Comparison of ENCODE assay signal across 8 cellular contexts in genomic region chr20:50509923-50510705, GRCh38. TPM values are rescaled to one million over a fixed set of nuclear protein-coding genes. Genes with fewer than 3 reads are reported as not detected.
A peak's percentile ranks its signal among the peaks of the same experiment; 100 is the strongest.
DNase-seq lines count a peak whose midpoint lies in the region; TF ChIP-seq lines count a peak whose summit lies in the region.

Gene PTPN1, plus strand, starts transcription at chr20:50510383. Its CDS starts 145 bp downstream, at chr20:50510528.

- no peak within 1 kb of the TSS for H4K91ac ChIP-seq in H9 (ENCODE audit: insufficient read length, low read depth, low read length)

- H3K56ac ChIP-seq in H9 (ENCODE audit: insufficient read length, low read depth, low read length), result no peak within 1 kb of the TSS

- H3K18ac ChIP-seq in H9 (ENCODE audit: insufficient read length, low read depth, low read length), result peak within 1 kb of the TSS; percentile 64

- H3K4me2 ChIP-seq in H9 (ENCODE audit: insufficient read depth, insufficient read length, low read length) (peak within 1 kb of the TSS; percentile 100), MM.1S (ENCODE audit: low read depth, low read length) (peak within 1 kb of the TSS; percentile 95), neural cell (ENCODE audit: low read length) (peak within 1 kb of the TSS; percentile 92)

- H3K27ac ChIP-seq in H9 (ENCODE audit: insufficient read length, low read depth, low read length) (no peak within 1 kb of the TSS), MM.1S (ENCODE audit: low read length) (peak within 1 kb of the TSS; percentile 52; the same call in 1 of the 2 replicates), neural cell (ENCODE audit: low read length) (peak within 1 kb of the TSS; percentile 93), stomach (peak within 1 kb of the TSS; percentile 87 to 98 (median 93))

- peaks cover 3% of the 10 kb centered on the region; the same call in 1 of the 2 replicates for H3F3A ChIP-seq in MM.1S (ENCODE audit: insufficient read depth, low read length)
- no peaks in the 10 kb centered on the region for H3F3A ChIP-seq in neural cell (ENCODE audit: insufficient read depth, low read length, poor library complexity, severe bottlenecking)

- intact Hi-C loops in stomach (cut with DNase I; ENCODE audit: low total_unique reads), result loop anchor here (10.0 kb wide), 1 partner anchor 65 kb away; no protein-coding TSS in a partner anchor

- no peaks in the 10 kb centered on the region for H3K36me3 Mint-ChIP-seq in H9 (ENCODE audit: insufficient read depth in 1 of 3, low read depth in 3 of 3)

- no peak within 1 kb of the TSS for H4K8ac ChIP-seq in H9 (replicated peaks; ENCODE audit: insufficient read length, low read depth, low read length)

- no peak within 1 kb of the TSS for H2BK5ac ChIP-seq in H9 (ENCODE audit: insufficient read length, low read length)

- no peak within 1 kb of the TSS for H4K5ac ChIP-seq in H9 (ENCODE audit: insufficient read length, low read depth, low read length)

- H3K9ac ChIP-seq in ES-I3 (ENCODE audit: low read depth, low read length), result peak within 1 kb of the TSS; percentile 85
- peak within 1 kb of the TSS; percentile 88 for H3K9ac ChIP-seq in H9 (ENCODE audit: extremely low read depth, insufficient read length, low read length)
- peak within 1 kb of the TSS; percentile 89 for H3K9ac ChIP-seq in MM.1S (ENCODE audit: low read length)
- H3K9ac ChIP-seq in neural cell (ENCODE audit: low read length), result peak within 1 kb of the TSS; percentile 92

- H3K27me3 ChIP-seq in H9 (ENCODE audit: insufficient read depth, low read length) (no peaks in the 10 kb centered on the region), MM.1S (replicated peaks; ENCODE audit: insufficient read depth, low read length) (no peaks in the 10 kb centered on the region), neural cell (ENCODE audit: insufficient read depth, low read depth, low read length) (no peaks in the 10 kb centered on the region), stomach (no peaks in the 10 kb centered on the region)

- no peaks in the 10 kb centered on the region for H3K9me2 ChIP-seq in MM.1S (replicated peaks; ENCODE audit: insufficient read depth, low read length)
- H3K9me2 ChIP-seq in neural cell (ENCODE audit: insufficient read depth, low read length), result no peaks in the 10 kb centered on the region

- TF ChIP-seq CTCF in H9 (conservative IDR thresholded peaks at IDR 0.05) (no peak), MM.1S (IDR thresholded peaks at IDR 0.05; ENCODE audit: low read length) (no peak), neural cell (IDR thresholded peaks at IDR 0.05; ENCODE audit: poor library complexity, severe bottlenecking) (peak; percentile 47), stomach (IDR thresholded peaks at IDR 0.05) (peak in 1 of 7 experiments; percentile 36)

- H2BK15ac ChIP-seq in H9 (ENCODE audit: low read depth, low read length), result no peak within 1 kb of the TSS

- H3K4me3 ChIP-seq in MM.1S (ENCODE audit: low read length) (peak within 1 kb of the TSS; percentile 94), neural cell (ENCODE audit: low read length) (peak within 1 kb of the TSS; percentile 72), stomach (peak within 1 kb of the TSS; percentile 78 to 99 (median 93))

- no peak within 1 kb of the TSS for H2BK120ac ChIP-seq in H9 (ENCODE audit: low read depth, low read length, poor library complexity, severe bottlenecking)

- H3K79me2 ChIP-seq in H9 (ENCODE audit: insufficient read depth, low read length) (peaks cover 15% of the 10 kb centered on the region; the same call in 1 of the 2 replicates), MM.1S (ENCODE audit: low read length) (peaks cover 50% of the 10 kb centered on the region), neural cell (replicated peaks; ENCODE audit: insufficient read depth, low read length) (peaks cover 44% of the 10 kb centered on the region)

- peak within 1 kb of the TSS; percentile 82 to 97 (median 90); a peak in 6 of 7 replicates for H3K27ac Mint-ChIP-seq in H9

- H4K20me1 ChIP-seq in H9 (ENCODE audit: control insufficient read depth, insufficient read depth, insufficient read length) (no peaks in the 10 kb centered on the region), MM.1S (ENCODE audit: insufficient read depth, low read length) (no peaks in the 10 kb centered on the region), neural cell (ENCODE audit: insufficient read depth) (peaks cover 8% of the 10 kb centered on the region)

- no peak within 1 kb of the TSS for H2AK5ac ChIP-seq in H9 (ENCODE audit: insufficient read length, low read length)

- H3K9me3 Mint-ChIP-seq in H9, result no peaks in the 10 kb centered on the region

- H2BK12ac ChIP-seq in H9 (ENCODE audit: insufficient read length, low read depth, low read length), result no peak within 1 kb of the TSS

- no peak within 1 kb of the TSS for H2AFZ ChIP-seq in H9 (ENCODE audit: low read length)
- H2AFZ ChIP-seq in MM.1S (ENCODE audit: low read length), result peak within 1 kb of the TSS; percentile 95
- peak within 1 kb of the TSS; percentile 49 for H2AFZ ChIP-seq in neural cell (ENCODE audit: low read depth, low read length)

- H3K4me1 ChIP-seq in ES-I3 (ENCODE audit: insufficient read depth, low read length) (peaks cover 23% of the 10 kb centered on the region), H9 (ENCODE audit: insufficient read depth, low read length) (no peaks in the 10 kb centered on the region), MM.1S (ENCODE audit: low read length) (peaks cover 26% of the 10 kb centered on the region), stomach (peaks cover 37 to 51% (median 42%) of the 10 kb centered on the region in 4 donors)

- no peaks in the 10 kb centered on the region for H3K79me1 ChIP-seq in H9 (ENCODE audit: insufficient read depth, low read depth, low read length, poor library complexity, severe bottlenecking)

- peak within 1 kb of the TSS; percentile 82 for H3K14ac ChIP-seq in H9 (ENCODE audit: insufficient read depth, low read length)

- H3K36me3 ChIP-seq in ES-I3 (ENCODE audit: insufficient read depth, low read length), result no peaks in the 10 kb centered on the region
- H3K36me3 ChIP-seq in MM.1S (replicated peaks; ENCODE audit: insufficient read depth, low read length), result no peaks in the 10 kb centered on the region
- H3K36me3 ChIP-seq in neural cell (ENCODE audit: insufficient read depth, low read length), result no peaks in the 10 kb centered on the region
- H3K36me3 ChIP-seq in stomach, result no peaks in the 10 kb centered on the region

- peak; percentile 98 for DNase-seq in H9
- DNase-seq in MM.1S, result peak; percentile 98
- peak; percentile 80 for DNase-seq in SIG-M5 (lab: John Stamatoyannopoulos, UW)
- DNase-seq in activated gamma-delta T cell (lab: John Stamatoyannopoulos, UW), result peak; percentile 90
- peak; percentile 98 for DNase-seq in fibroblast of the conjunctiva (ENCODE audit: low read depth)
- DNase-seq in stomach, result peak; percentile 99

- WGBS in H9 (ENCODE audit: extremely low coverage, insufficient read length, low lambda C conversion rate), result no CpG with 5 or more reads among the region's 64 CpGs
- WGBS in stomach, 5 donors, result 0 to 1% (median 0%) methylated on average over 50 to 64 of the region's 64 CpGs

- no peak within 1 kb of the TSS for H3T11ph ChIP-seq in H9 (ENCODE audit: low read length)

- no peak within 1 kb of the TSS for H3K23ac ChIP-seq in H9 (ENCODE audit: insufficient read length, low read depth, low read length)

- TF ChIP-seq RAD21 in neural cell (conservative IDR thresholded peaks at IDR 0.05), result no peak

- peaks cover 9% of the 10 kb centered on the region for H3K23me2 ChIP-seq in H9 (ENCODE audit: insufficient read length, low read depth, low read length, poor library complexity, severe bottlenecking)

- no peak within 1 kb of the TSS for H2BK20ac ChIP-seq in H9 (ENCODE audit: low read depth, low read length, poor library complexity, severe bottlenecking)

- H3K9me3 ChIP-seq in ES-I3 (ENCODE audit: control insufficient read depth, insufficient read depth, low read length) (no peaks in the 10 kb centered on the region), H9 (ENCODE audit: control insufficient read depth, low read depth, low read length) (no peaks in the 10 kb centered on the region), MM.1S (replicated peaks; ENCODE audit: insufficient read depth, low read length) (no peaks in the 10 kb centered on the region), neural cell (ENCODE audit: low read length) (no peaks in the 10 kb centered on the region), stomach (no peaks in the 10 kb centered on the region)

- H3K4ac ChIP-seq in H9 (ENCODE audit: low read depth, low read length), result no peak within 1 kb of the TSS

- TF ChIP-seq EP300 in neural cell (conservative IDR thresholded peaks at IDR 0.05; ENCODE audit: poor library complexity, severe bottlenecking) (peak; percentile 51), stomach (IDR thresholded peaks at IDR 0.05) (no peak)

- H3K4me3 Mint-ChIP-seq in H9, result peak within 1 kb of the TSS; percentile 88 to 94

- peak in 2 of 4 donors; percentile 94 for TF ChIP-seq POLR2A in stomach (IDR thresholded peaks at IDR 0.05)

- peaks cover 26 to 28% of the 10 kb centered on the region in 2 experiments for H3K4me1 Mint-ChIP-seq in H9

- H3K27me3 Mint-ChIP-seq in H9 (ENCODE audit: low read depth), result no peaks in the 10 kb centered on the region

TF ChIP-seq in neural cell, 6 proteins besides CTCF, POLR2A, EP300 and RAD21 (continues in another document):
- peak; percentile 100 for TF ChIP-seq POLR2AphosphoS5 (IDR thresholded peaks at IDR 0.05)

RNA-seq across cellular contexts. Expression of gene PTPN1, which starts in this region (rescaled TPM):
- 30.8 and 30.9 TPM in 2 replicates for total RNA-seq in H9 (2021)
- polyA plus RNA-seq in neural cell, result 44.5 and 48.1 TPM in 2 replicates
- polyA minus RNA-seq in neural cell, result 64.3 and 65.4 TPM in 2 replicates
- total RNA-seq in stomach, result 10 to 100 TPM; 13.9 to 26.8 (median 21.7) TPM
- polyA plus RNA-seq in stomach, result 10 to 100 TPM; 10.8 to 15.3 (median 13.8) TPM
